ENCODE assay signal across 15 cellular contexts in genomic region chr7:84251183-84251845, GRCh38. TPM values are rescaled to one million over a fixed set of nuclear protein-coding genes. Genes with fewer than 3 reads are reported as not detected.
DNase-seq lines count a peak whose midpoint lies in the region; ATAC-seq and TF ChIP-seq lines count a peak whose summit lies in the region.
"Had no signal": no experiment of that assay in that cellular context is flagged by ENCODE, and none has a peak within 500 bp of the region (broad histone marks: within the 10 kb centered on the region; RNA-seq: fewer than 3 reads in every experiment).

No MANE protein-coding gene starts in this region.

- 79 to 83% (median 82%) methylated on average over 5 of the region's 5 CpGs for WGBS in ovary, 3 donors

- H4K20me1 ChIP-seq in GM23338 (replicated peaks; ENCODE audit: insufficient read depth) (no peaks in the 10 kb centered on the region), PC-3 (ENCODE audit: low read length) (no peaks in the 10 kb centered on the region)

- no peak overlapping the region for H3K4me3 ChIP-seq in GM23338
- no peak overlapping the region for H3K4me3 ChIP-seq in PC-3 (ENCODE audit: low read length)
- H3K4me3 ChIP-seq in skeletal muscle cell (ENCODE audit: low read depth, low read length), result no peak overlapping the region
- H3K4me3 ChIP-seq in ovary, result no peak overlapping the region

- no peak for TF ChIP-seq EP300 in ovary (IDR thresholded peaks at IDR 0.05)

- H3K27me3 ChIP-seq in GM23338 (ENCODE audit: insufficient read depth) (no peaks in the 10 kb centered on the region), PC-3 (ENCODE audit: low read length) (no peaks in the 10 kb centered on the region), ovary (no peaks in the 10 kb centered on the region)

- H3K4me3 Mint-ChIP-seq in GM23338, result no peak overlapping the region; the same call in 2 of the 3 replicates
- H3K4me3 Mint-ChIP-seq in activated CD8-positive, alpha-beta memory T cell treated with anti-CD3 and anti-CD28 coated beads, Interleukin-2, amount 10 ng/mL, durations not matched to agents 7 days and 5 days, result no peak overlapping the region
- H3K4me3 Mint-ChIP-seq: activated naive CD4-positive, alpha-beta T cell treated with anti-CD3 and anti-CD28 coated beads, Interleukin-2, amount 50 U/mL, for 24 hours; nephron progenitor cell had no signal

- intact Hi-C loops in PC-3 (cut with micrococcal nuclease) (loop anchor here (1.0 to 2.0 kb wide), 2 partner anchors 77 to 278 kb away; no protein-coding TSS in a partner anchor), ovary (cut with DNase I) (no loop called here)

- no peaks in the 10 kb centered on the region for H3K79me2 ChIP-seq in GM23338 (replicated peaks; ENCODE audit: insufficient read depth)
- H3K79me2 ChIP-seq in PC-3 (ENCODE audit: low read length), result no peaks in the 10 kb centered on the region

- peak overlapping the region; percentile 38 for H3K9ac ChIP-seq in PC-3 (ENCODE audit: low read length)

- peaks cover 2% of the 10 kb centered on the region for H3K27me3 Mint-ChIP-seq in GM23338 (ENCODE audit: insufficient read depth, low read depth, poor library complexity)
- no peaks in the 10 kb centered on the region for H3K27me3 Mint-ChIP-seq in activated CD8-positive, alpha-beta memory T cell treated with anti-CD3 and anti-CD28 coated beads, Interleukin-2, amount 10 ng/mL, durations not matched to agents 7 days and 5 days
- H3K27me3 Mint-ChIP-seq: activated naive CD4-positive, alpha-beta T cell treated with anti-CD3 and anti-CD28 coated beads, Interleukin-2, amount 50 U/mL, for 24 hours had no signal

- H3F3A ChIP-seq in GM23338 (replicated peaks; ENCODE audit: low read depth), result no peaks in the 10 kb centered on the region
- H3F3A ChIP-seq in PC-3 (ENCODE audit: low read length, unreplicated experiment), result no peaks in the 10 kb centered on the region

- H3K4me2 ChIP-seq in GM23338 (peak overlapping the region; percentile 0; the same call in 1 of the 2 replicates), PC-3 (ENCODE audit: low read length) (peak overlapping the region; percentile 55)

- ATAC-seq in GM23338 (peak; percentile 36; the same call in 2 of the 3 replicates), PC-3 (peak; percentile 99)
- no peak for ATAC-seq in activated CD8-positive, alpha-beta memory T cell treated with anti-CD3 and anti-CD28 coated beads, Interleukin-2, amount 10 ng/mL, durations not matched to agents 7 days and 5 days

- POLR2A ChIA-PET in PC-3 (lab: Charles Lee; ENCODE audit: unreplicated experiment), result interaction anchor here (0.6 kb wide), 3 partner anchors 119 to 722 kb away, joined by 3 read pairs; no protein-coding TSS in a partner anchor

- H3K36me3 ChIP-seq in GM23338 (ENCODE audit: insufficient read depth) (no peaks in the 10 kb centered on the region), PC-3 (ENCODE audit: low read depth, low read length) (no peaks in the 10 kb centered on the region), ovary (no peaks in the 10 kb centered on the region)

- no peak overlapping the region for H2AFZ ChIP-seq in GM23338
- 0 out of 2 replicates have a peak overlapping the region, but pooled peaks have one; percentile 37 for H2AFZ ChIP-seq in PC-3 (ENCODE audit: low read length)

- BruUV-seq in PC-3 (replicated peaks; lab: Mats Ljungman, UMichigan), result no TSS peak

- H3K4me1 ChIP-seq in GM23338 (ENCODE audit: insufficient read depth) (peaks cover 15% of the 10 kb centered on the region), PC-3 (ENCODE audit: insufficient read depth, low read length) (peaks cover 32% of the 10 kb centered on the region), ovary (ENCODE audit: insufficient read depth) (no peaks in the 10 kb centered on the region)

- peaks cover 18% of the 10 kb centered on the region for H3K4me1 Mint-ChIP-seq in GM23338
- H3K4me1 Mint-ChIP-seq in activated CD8-positive, alpha-beta memory T cell treated with anti-CD3 and anti-CD28 coated beads, Interleukin-2, amount 10 ng/mL, durations not matched to agents 7 days and 5 days, result no peaks in the 10 kb centered on the region

- H3K9me3 Mint-ChIP-seq in GM23338, result no peaks in the 10 kb centered on the region
- H3K9me3 Mint-ChIP-seq in activated CD8-positive, alpha-beta memory T cell treated with anti-CD3 and anti-CD28 coated beads, Interleukin-2, amount 10 ng/mL, durations not matched to agents 7 days and 5 days (ENCODE audit: low read depth), result peaks cover 2% of the 10 kb centered on the region
- H3K9me3 Mint-ChIP-seq: activated naive CD4-positive, alpha-beta T cell treated with anti-CD3 and anti-CD28 coated beads, Interleukin-2, amount 50 U/mL, for 24 hours; nephron progenitor cell had no signal

- no peaks in the 10 kb centered on the region for H3K36me3 Mint-ChIP-seq in GM23338 (ENCODE audit: low read depth)
- no peaks in the 10 kb centered on the region for H3K36me3 Mint-ChIP-seq in activated CD8-positive, alpha-beta memory T cell treated with anti-CD3 and anti-CD28 coated beads, Interleukin-2, amount 10 ng/mL, durations not matched to agents 7 days and 5 days
- H3K36me3 Mint-ChIP-seq: activated naive CD4-positive, alpha-beta T cell treated with anti-CD3 and anti-CD28 coated beads, Interleukin-2, amount 50 U/mL, for 24 hours had no signal

- TF ChIP-seq POLR2A in ovary (IDR thresholded peaks at IDR 0.05), result no peak

- H3K9me3 ChIP-seq in PC-3 (ENCODE audit: low read length) (no peaks in the 10 kb centered on the region), ovary (no peaks in the 10 kb centered on the region)

- DNase-seq in GM23338 (ENCODE audit: low spot score) (peak; percentile 43), PC-3 (peak; percentile 89), epithelial cell of prostate (ENCODE audit: low read depth, low spot score) (peak; percentile 46), skeletal muscle cell (ENCODE audit: low read depth) (peak; percentile 85), SW 1271 (lab: John Stamatoyannopoulos, UW) (no peak), NCI-H526 treated with DMSO at 0.1 percent for 48 hours (lab: John Stamatoyannopoulos, UW) (no peak), ovary (no peak)
- DNase-seq in activated CD8-positive, alpha-beta memory T cell treated with anti-CD3 and anti-CD28 coated beads, Interleukin-2, amount 10 ng/mL, durations not matched to agents 7 days and 5 days, result no peak
- DNase-seq: activated CD4-positive, alpha-beta T cell treated with anti-CD3 and anti-CD28 coated beads, Interleukin-2, amount 50 U/mL, for 1 hour; DMS79 treated with DMSO at 0.1 percent for 48 hours; effector CD8-positive, alpha-beta T cell; NCI-H510A; nephron progenitor cell; stimulated activated CD4-positive, alpha-beta T cell treated with anti-CD3 and anti-CD28 coated beads, Interleukin-2, amount 100 ng/mL, for 24 hours had no signal

- no peak for TF ChIP-seq CTCF in GM23338 (conservative IDR thresholded peaks at IDR 0.05; ENCODE audit: low read depth in 2 of 2)
- no peak for TF ChIP-seq CTCF in PC-3 (conservative IDR thresholded peaks at IDR 0.05; ENCODE audit: low read depth, low read length)
- no peak for TF ChIP-seq CTCF in ovary (IDR thresholded peaks at IDR 0.05)

- no peak overlapping the region for H3K27ac ChIP-seq in GM23338 (ENCODE audit: low read depth)
- H3K27ac ChIP-seq in PC-3 (ENCODE audit: low read length), result peak overlapping the region; percentile 83
- H3K27ac ChIP-seq in epithelial cell of prostate, result no peak overlapping the region
- H3K27ac ChIP-seq in ovary, result no peak overlapping the region

- no peaks in the 10 kb centered on the region for H3K9me2 ChIP-seq in GM23338 (ENCODE audit: insufficient read depth)
- H3K9me2 ChIP-seq in PC-3 (replicated peaks; ENCODE audit: low read length), result no peaks in the 10 kb centered on the region

- H3K27ac Mint-ChIP-seq in GM23338, result peak overlapping the region; percentile 26; the same call in 1 of the 2 replicates
- H3K27ac Mint-ChIP-seq in activated CD8-positive, alpha-beta memory T cell treated with anti-CD3 and anti-CD28 coated beads, Interleukin-2, amount 10 ng/mL, durations not matched to agents 7 days and 5 days, result no peak overlapping the region
- H3K27ac Mint-ChIP-seq: activated naive CD4-positive, alpha-beta T cell treated with anti-CD3 and anti-CD28 coated beads, Interleukin-2, amount 50 U/mL, for 24 hours; nephron progenitor cell had no signal

- CTCF ChIA-PET in PC-3 (lab: Charles Lee), result interaction anchor here (0.5 to 0.8 kb wide), 2 partner anchors 287 to 317 kb away, joined by 3 to 6 read pairs; no protein-coding TSS in a partner anchor
- CTCF ChIA-PET in activated CD8-positive, alpha-beta memory T cell treated with anti-CD3 and anti-CD28 coated beads, Interleukin-2, amount 10 ng/mL, durations not matched to agents 7 days and 5 days (lab: Charles Lee), result no interaction called here

RNA-seq across cellular contexts. Expression of gene SEMA3A, which starts 56.7 kb away (rescaled TPM):
- total RNA-seq in GM23338 (2014; rRNA removed; shearing (Covaris generic)), result 46.4 and 54.5 TPM in 2 replicates
- 12.3 and 19.8 TPM in 2 replicates for polyA plus RNA-seq in GM23338 (2016; fragmentation: Nextera tagmentation; extraction: Ambion mirVana)
- 13.7 and 16.9 TPM in 2 replicates for total RNA-seq in PC-3 (2014; rRNA removed)
- 1 to 10 TPM in 1 of 2 experiments, under 1 TPM in 1; 0.82 to 1.4 TPM for total RNA-seq in activated CD8-positive, alpha-beta memory T cell treated with anti-CD3 and anti-CD28 coated beads, Interleukin-2, amount 10 ng/mL, durations not matched to agents 7 days and 5 days
- 1 to 10 TPM in 6 of 7 donors, under 1 TPM in 1; 0.76 to 6.3 (median 2.2) TPM for total RNA-seq in ovary
- polyA plus RNA-seq in ovary, result 10 to 100 TPM in 1 of 2 donors, under 1 TPM in 1; 0.82 to 23.0 TPM

Comparison
In these comparisons a context has a peak if more than half of its experiments do, and no peak if none do; other contexts are left out.
1. DNase-seq: peak in GM23338 (single experiment), PC-3 (single experiment), epithelial cell of prostate (single experiment) and skeletal muscle cell (single experiment); none in SW 1271 (0 of 2), activated CD8-positive, alpha-beta memory T cell treated with anti-CD3 and anti-CD28 coated beads, Interleukin-2, amount 10 ng/mL, durations not matched to agents 7 days and 5 days (single experiment), NCI-H526 treated with DMSO at 0.1 percent for 48 hours (single experiment) and ovary (0 of 5).